Comparison of ENCODE assay signal across 11 cellular contexts in the genomic region with DNA sequence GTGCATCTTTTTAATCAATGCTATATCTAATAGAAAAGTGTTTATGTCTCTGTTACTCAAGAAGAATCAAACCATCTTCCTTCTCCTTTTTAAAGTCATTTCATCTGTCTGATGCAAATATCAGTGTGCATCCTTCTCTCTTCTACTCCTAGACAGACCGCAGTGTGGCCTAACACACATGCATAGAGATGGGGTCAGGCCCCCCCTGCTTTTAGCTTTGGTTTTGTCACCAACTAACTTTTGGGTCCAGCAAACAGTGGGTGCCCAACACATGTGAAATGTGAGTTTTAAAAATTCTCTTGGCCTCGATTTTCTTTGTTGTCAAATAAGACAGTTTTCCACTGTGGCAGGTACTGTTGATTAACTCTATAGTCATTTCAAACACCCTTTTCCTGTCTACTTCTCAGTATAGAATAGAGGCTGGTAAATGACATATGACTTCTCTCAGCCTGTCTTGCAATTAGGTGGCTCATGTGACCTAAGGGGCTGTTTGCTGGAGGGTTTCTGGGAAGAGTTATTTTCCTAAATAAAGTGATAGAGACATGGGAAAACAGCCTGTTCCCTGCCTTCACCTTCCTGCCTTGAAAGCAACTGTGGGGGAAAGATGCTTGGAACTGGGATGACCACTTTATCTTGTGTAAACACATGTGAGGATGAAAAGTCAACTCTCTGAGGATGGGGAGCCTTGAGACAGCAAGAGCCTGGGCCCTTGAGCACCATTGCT.
DNase-seq lines count a peak whose midpoint lies in the region; ATAC-seq and TF ChIP-seq lines count a peak whose summit lies in the region.
"Had no signal": no experiment of that assay in that cellular context is flagged by ENCODE, and none has a peak within 500 bp of the region (broad histone marks: within the 10 kb centered on the region; RNA-seq: fewer than 3 reads in every experiment).

No MANE protein-coding gene starts in this region.

- peaks cover 76% of the 10 kb centered on the region for H3K4me1 ChIP-seq in CD8-positive, alpha-beta memory T cell (ENCODE audit: insufficient read depth, low read length)
- H3K4me1 ChIP-seq: transverse colon had no signal

- H3K9me3 Mint-ChIP-seq in CD8-positive, alpha-beta memory T cell: no peaks in the 10 kb centered on the region
- H3K9me3 Mint-ChIP-seq in activated CD8-positive, alpha-beta T cell treated with anti-CD3 and anti-CD28 coated beads for 36 hours: no peaks in the 10 kb centered on the region

- no peaks in the 10 kb centered on the region for H3K27me3 ChIP-seq in CD8-positive, alpha-beta memory T cell (ENCODE audit: insufficient read depth, low read length, poor library complexity, severe bottlenecking)
- H3K27me3 ChIP-seq: transverse colon had no signal

- H3K36me3 Mint-ChIP-seq in CD8-positive, alpha-beta memory T cell: no peaks in the 10 kb centered on the region
- H3K36me3 Mint-ChIP-seq in activated CD8-positive, alpha-beta T cell treated with anti-CD3 and anti-CD28 coated beads for 36 hours (ENCODE audit: low read depth): peaks cover 6% of the 10 kb centered on the region

- peaks cover 58 to 73% (median 69%) of the 10 kb centered on the region in 3 donors for H3K4me1 Mint-ChIP-seq in CD8-positive, alpha-beta memory T cell
- H3K4me1 Mint-ChIP-seq in activated CD8-positive, alpha-beta T cell treated with anti-CD3 and anti-CD28 coated beads for 36 hours (ENCODE audit: low read depth): peaks cover 79% of the 10 kb centered on the region

- H3K27me3 Mint-ChIP-seq in CD8-positive, alpha-beta memory T cell: no peaks in the 10 kb centered on the region
- no peaks in the 10 kb centered on the region for H3K27me3 Mint-ChIP-seq in activated CD8-positive, alpha-beta T cell treated with anti-CD3 and anti-CD28 coated beads for 36 hours

- CTCF ChIA-PET in CD8-positive, alpha-beta memory T cell (lab: Charles Lee): no interaction called here
- CTCF ChIA-PET in activated CD8-positive, alpha-beta T cell treated with anti-CD3 and anti-CD28 coated beads for 36 hours (lab: Charles Lee): interaction anchor here (1.3 kb wide), 1 partner anchor 43 kb away, joined by 4 read pairs; no protein-coding TSS in a partner anchor

- intact Hi-C loops in activated CD8-positive, alpha-beta T cell treated with anti-CD3 and anti-CD28 coated beads for 36 hours (cut with micrococcal nuclease): loop anchor here (1.0 to 5.0 kb wide), 5 partner anchors 39 to 331 kb away; no protein-coding TSS in a partner anchor
- intact Hi-C loops in sciatic nerve (cut with DNase I): no loop called here

- ATAC-seq in GM19455 (IDR thresholded peaks at IDR 0.05; ENCODE audit: unreplicated experiment) (peak; percentile 47), HG03045 (IDR thresholded peaks at IDR 0.05; ENCODE audit: unreplicated experiment) (peak; percentile 40), sciatic nerve (no peak)
- peak; percentile 58 for ATAC-seq in activated CD8-positive, alpha-beta T cell treated with anti-CD3 and anti-CD28 coated beads for 36 hours

- H3K4me3 ChIP-seq in CD8-positive, alpha-beta memory T cell (ENCODE audit: low read length): no peak overlapping the region
- H3K4me3 ChIP-seq: transverse colon had no signal

- POLR2A ChIA-PET in CD8-positive, alpha-beta memory T cell (lab: Charles Lee): interaction anchor here (0.8 kb wide), 1 partner anchor 277 kb away, joined by 3 read pairs; no protein-coding TSS in a partner anchor
- POLR2A ChIA-PET in activated CD8-positive, alpha-beta T cell treated with anti-CD3 and anti-CD28 coated beads for 36 hours (lab: Charles Lee): interaction anchor here (1.1 to 3.9 kb wide), 10 partner anchors 8 to 331 kb away, joined by 3 to 18 read pairs (median 10); a partner anchor contains a TSS

- H3K9me3 ChIP-seq in CD8-positive, alpha-beta memory T cell (ENCODE audit: low read length): no peaks in the 10 kb centered on the region
- H3K9me3 ChIP-seq: transverse colon had no signal

- no peak overlapping the region for H3K27ac ChIP-seq in CD8-positive, alpha-beta memory T cell (ENCODE audit: low read depth, low read length)
- H3K27ac ChIP-seq: transverse colon had no signal

- peak overlapping the region; percentile 10 to 96 (median 86) for H3K27ac Mint-ChIP-seq in CD8-positive, alpha-beta memory T cell
- peak overlapping the region; percentile 91 for H3K27ac Mint-ChIP-seq in activated CD8-positive, alpha-beta T cell treated with anti-CD3 and anti-CD28 coated beads for 36 hours

- H3K4me3 Mint-ChIP-seq in CD8-positive, alpha-beta memory T cell: peak overlapping the region in 5 of 7 donors; percentile 58 to 75 (median 70)
- H3K4me3 Mint-ChIP-seq in activated CD8-positive, alpha-beta T cell treated with anti-CD3 and anti-CD28 coated beads for 36 hours: peak overlapping the region; percentile 48
- H3K4me3 Mint-ChIP-seq: nephron had no signal

- DNase-seq in CD8-positive, alpha-beta memory T cell: no peak
- peak; percentile 45 for DNase-seq in activated CD8-positive, alpha-beta T cell treated with anti-CD3 and anti-CD28 coated beads for 36 hours
- DNase-seq in DMS53 treated with DMSO at 0.1 percent for 48 hours (lab: John Stamatoyannopoulos, UW; ENCODE audit: unreplicated experiment) (no peak), DMS114 treated with DMSO at 0.1 percent for 48 hours (lab: John Stamatoyannopoulos, UW; ENCODE audit: unreplicated experiment) (no peak), sciatic nerve (ENCODE audit: low spot score) (no peak), NCI-H2081 treated with DMSO at 0.1 percent for 48 hours (lab: John Stamatoyannopoulos, UW) (no peak)
- DNase-seq: NCI-H2227 treated with DMSO at 0.1 percent for 48 hours, transverse colon had no signal

- H3K36me3 ChIP-seq in CD8-positive, alpha-beta memory T cell (ENCODE audit: insufficient read depth, low read length): no peaks in the 10 kb centered on the region
- H3K36me3 ChIP-seq: transverse colon had no signal

- no peak for TF ChIP-seq CTCF in activated CD8-positive, alpha-beta T cell treated with anti-CD3 and anti-CD28 coated beads for 36 hours (IDR thresholded peaks at IDR 0.05)
